16 cellular contexts compared by ENCODE assay signal in genomic region chr15:66848116-66848515, GRCh38.
DNase-seq lines count a peak whose midpoint lies in the region; ATAC-seq and TF ChIP-seq lines count a peak whose summit lies in the region.
"Had no signal": no experiment of that assay in that cellular context is flagged by ENCODE, and none has a peak within 500 bp of the region (broad histone marks: within the 10 kb centered on the region; RNA-seq: fewer than 3 reads in every experiment).

No MANE protein-coding gene starts in this region.

- H3K4me3 ChIP-seq in cardiac muscle cell (no peak overlapping the region), neural progenitor cell (no peak overlapping the region), vagina (no peak overlapping the region), ovary (no peak overlapping the region), left lung (no peak overlapping the region)

- ATAC-seq in left ventricle myocardium superior (no peak), left lung (no peak)

- no peaks in the 10 kb centered on the region for H3K36me3 Mint-ChIP-seq in dendritic cell treated with granulocyte-macrophage colony-stimulating factor and Interleukin-4, amounts not matched to agents 40 ng/mL and 50 ng/mL, for 4 days (ENCODE audit: low read depth)
- H3K36me3 Mint-ChIP-seq in neural progenitor cell = no peaks in the 10 kb centered on the region

- H3K79me2 ChIP-seq in neural progenitor cell (ENCODE audit: low read depth) = no peaks in the 10 kb centered on the region

- H4K20me1 ChIP-seq in neural progenitor cell (ENCODE audit: low read depth) = peaks cover 4% of the 10 kb centered on the region

- no peak overlapping the region for H2AFZ ChIP-seq in neural progenitor cell (replicated peaks)

- H3K4me1 Mint-ChIP-seq in dendritic cell treated with granulocyte-macrophage colony-stimulating factor and Interleukin-4, amounts not matched to agents 40 ng/mL and 50 ng/mL, for 4 days (ENCODE audit: low read depth) = peaks cover 19% of the 10 kb centered on the region
- peaks cover 22% of the 10 kb centered on the region for H3K4me1 Mint-ChIP-seq in neural progenitor cell

- DNase-seq in cardiac muscle cell (ENCODE audit: low read depth in 1 of 2, low spot score in 1 of 2) (no peak), left ventricle myocardium superior (no peak), neural progenitor cell (ENCODE audit: low spot score) (no peak), vagina (ENCODE audit: extremely low spot score in 2 of 2) (peak; percentile 67), ovary (no peak), left lung (no peak)
- no peak for DNase-seq in activated CD4-positive, CD25-positive, alpha-beta regulatory T cell (lab: John Stamatoyannopoulos, UW)
- DNase-seq: C1 segment of cervical spinal cord, DMS153, EL, HCEC 1CT, NCI-H1417, NCI-H1930, NCI-H2171 treated with DMSO at 0.1 percent for 48 hours, NCI-H774 had no signal

- peak overlapping the region; percentile 98 for H3K27ac ChIP-seq in cardiac muscle cell
- H3K27ac ChIP-seq in neural progenitor cell = no peak overlapping the region
- no peak overlapping the region for H3K27ac ChIP-seq in vagina
- H3K27ac ChIP-seq in ovary = no peak overlapping the region
- no peak overlapping the region for H3K27ac ChIP-seq in left lung

- H3F3A ChIP-seq in neural progenitor cell (ENCODE audit: low read depth) = peaks cover 8% of the 10 kb centered on the region

- H3K4me2 ChIP-seq in neural progenitor cell = no peak overlapping the region

- H3K27me3 ChIP-seq in cardiac muscle cell (no peaks in the 10 kb centered on the region), neural progenitor cell (peaks cover 36% of the 10 kb centered on the region), vagina (no peaks in the 10 kb centered on the region), ovary (no peaks in the 10 kb centered on the region), left lung (no peaks in the 10 kb centered on the region)

- no peaks in the 10 kb centered on the region for H3K9me3 Mint-ChIP-seq in dendritic cell treated with granulocyte-macrophage colony-stimulating factor and Interleukin-4, amounts not matched to agents 40 ng/mL and 50 ng/mL, for 4 days
- no peaks in the 10 kb centered on the region for H3K9me3 Mint-ChIP-seq in neural progenitor cell

- no peaks in the 10 kb centered on the region for H3K36me3 ChIP-seq in cardiac muscle cell
- no peaks in the 10 kb centered on the region for H3K36me3 ChIP-seq in neural progenitor cell
- H3K36me3 ChIP-seq in vagina = no peaks in the 10 kb centered on the region
- H3K36me3 ChIP-seq in ovary = no peaks in the 10 kb centered on the region
- no peaks in the 10 kb centered on the region for H3K36me3 ChIP-seq in left lung

- H3K4me3 Mint-ChIP-seq in dendritic cell treated with granulocyte-macrophage colony-stimulating factor and Interleukin-4, amounts not matched to agents 40 ng/mL and 50 ng/mL, for 4 days = no peak overlapping the region
- no peak overlapping the region for H3K4me3 Mint-ChIP-seq in neural progenitor cell

- no peak for TF ChIP-seq EP300 in ovary (IDR thresholded peaks at IDR 0.05)

- TF ChIP-seq CTCF in cardiac muscle cell (IDR thresholded peaks at IDR 0.05; ENCODE audit: low read depth, low read length) (no peak), neural progenitor cell (IDR thresholded peaks at IDR 0.05) (no peak), vagina (IDR thresholded peaks at IDR 0.05) (no peak), ovary (IDR thresholded peaks at IDR 0.05) (no peak), left lung (IDR thresholded peaks at IDR 0.05) (no peak)

- intact Hi-C loops in left ventricle myocardium superior (cut with micrococcal nuclease) = loop anchor here (10.0 kb wide), 1 partner anchor 143 kb away; the partner anchor contains the start of gene SMAD6
- intact Hi-C loops in dendritic cell treated with granulocyte-macrophage colony-stimulating factor and Interleukin-4, amounts not matched to agents 40 ng/mL and 50 ng/mL, for 4 days (cut with micrococcal nuclease) = no loop called here
- intact Hi-C loops in vagina (cut with DNase I) = loop anchor here (5.0 kb wide), 1 partner anchor 71 kb away; no protein-coding TSS in a partner anchor
- intact Hi-C loops in ovary (cut with DNase I) = loop anchor here (5.0 to 10.0 kb wide), 3 partner anchors 61 to 143 kb away; partner anchors contain the start of gene SMAD6 (in 1 of the 4)
- intact Hi-C loops in left lung (cut with DNase I) = loop anchor here in 1 of 2 donors (10.0 kb wide), 1 partner anchor 63 kb away; no protein-coding TSS in a partner anchor

- no peak overlapping the region for H3K9ac ChIP-seq in neural progenitor cell

- TF ChIP-seq POLR2A in vagina (IDR thresholded peaks at IDR 0.05) (no peak), ovary (IDR thresholded peaks at IDR 0.05) (no peak)

- H3K4me1 ChIP-seq in cardiac muscle cell (ENCODE audit: low read depth) (peaks cover 64% of the 10 kb centered on the region), neural progenitor cell (peaks cover 1% of the 10 kb centered on the region), vagina (peaks cover 44% of the 10 kb centered on the region), ovary (ENCODE audit: insufficient read depth) (peaks cover 14% of the 10 kb centered on the region), left lung (peaks cover 9 to 23% of the 10 kb centered on the region in 2 donors)

- H3K27ac Mint-ChIP-seq in dendritic cell treated with granulocyte-macrophage colony-stimulating factor and Interleukin-4, amounts not matched to agents 40 ng/mL and 50 ng/mL, for 4 days = peak overlapping the region; percentile 26
- peak overlapping the region; percentile 4 for H3K27ac Mint-ChIP-seq in neural progenitor cell

- WGBS in ovary, 3 donors = 77 to 95% (median 94%) methylated on average over 5 of the region's 5 CpGs

- H3K9me3 ChIP-seq in cardiac muscle cell (ENCODE audit: low read depth) (no peaks in the 10 kb centered on the region), neural progenitor cell (ENCODE audit: low read depth) (no peaks in the 10 kb centered on the region), vagina (no peaks in the 10 kb centered on the region), ovary (no peaks in the 10 kb centered on the region), left lung (no peaks in the 10 kb centered on the region)

- H3K27me3 Mint-ChIP-seq in dendritic cell treated with granulocyte-macrophage colony-stimulating factor and Interleukin-4, amounts not matched to agents 40 ng/mL and 50 ng/mL, for 4 days = peaks cover 24% of the 10 kb centered on the region
- H3K27me3 Mint-ChIP-seq in neural progenitor cell (ENCODE audit: insufficient read depth, low read depth) = peaks cover 4% of the 10 kb centered on the region

Comparison
In these comparisons a context has a peak if more than half of its experiments do, and no peak if none do; other contexts are left out.
1. DNase-seq: peak in vagina (2 of 2); none in cardiac muscle cell (0 of 2), left ventricle myocardium superior (single experiment), neural progenitor cell (single experiment), ovary (0 of 5), left lung (0 of 2) and activated CD4-positive, CD25-positive, alpha-beta regulatory T cell (0 of 4).